In genomic region chr17:39244600-39245570, GRCh38 we compare ENCODE assay signal across 8 cellular contexts. TPM values are rescaled to one million over a fixed set of nuclear protein-coding genes. Genes with fewer than 3 reads are reported as not detected.
DNase-seq lines count a peak whose midpoint lies in the region; ATAC-seq, FAIRE-seq and TF ChIP-seq lines count a peak whose summit lies in the region.

No MANE protein-coding gene starts in this region.

- DNase-seq in ACHN (peak; percentile 83), GM19239 (ENCODE audit: insufficient read length, low spot score) (peak; percentile 70), NCI-H146 treated with DMSO at 0.1 percent for 48 hours (lab: John Stamatoyannopoulos, UW; ENCODE audit: unreplicated experiment) (peak; percentile 59), SW480 (ENCODE audit: low spot score) (peak; percentile 76), heart right ventricle (peak; percentile 79 to 86), putamen (ENCODE audit: low spot score) (peak; percentile 69), aorta (peak; percentile 87 to 95)
- peak; percentile 91 for DNase-seq in activated naive CD8-positive, alpha-beta T cell treated with anti-CD3 and anti-CD28 coated beads, Interleukin-2, amount 50 U/mL, for 24 hours

- H3K36me3 Mint-ChIP-seq in activated naive CD8-positive, alpha-beta T cell treated with anti-CD3 and anti-CD28 coated beads, Interleukin-2, amount 50 U/mL, for 24 hours (ENCODE audit: low read depth): no peaks in the 10 kb centered on the region

- no peak overlapping the region for H3K4me3 Mint-ChIP-seq in activated naive CD8-positive, alpha-beta T cell treated with anti-CD3 and anti-CD28 coated beads, Interleukin-2, amount 50 U/mL, for 24 hours

- intact Hi-C loops in heart right ventricle (cut with DNase I) (loop anchor here in 9 of 10 donors (1.0 to 10.0 kb wide), 8 partner anchors 36 to 270 kb away; partner anchors contain the start of gene ARL5C (in 2 of the 9)), aorta (cut with DNase I) (loop anchor here (2.0 kb wide), 1 partner anchor 38 kb away; no protein-coding TSS in a partner anchor)

- peaks cover 0 to 5% (median under 1%) of the 10 kb centered on the region in 7 donors for H3K27me3 ChIP-seq in heart right ventricle
- H3K27me3 ChIP-seq in aorta (ENCODE audit: control insufficient read depth in 1 of 2, insufficient read depth in 2 of 2, low read length in 1 of 2): no peaks in the 10 kb centered on the region

- peak; percentile 91 to 97 (median 95) for TF ChIP-seq CTCF in heart right ventricle (IDR thresholded peaks at IDR 0.05)

- H3K27ac Mint-ChIP-seq in activated naive CD8-positive, alpha-beta T cell treated with anti-CD3 and anti-CD28 coated beads, Interleukin-2, amount 50 U/mL, for 24 hours: no peak overlapping the region

- peak; percentile 89 for ATAC-seq in activated naive CD8-positive, alpha-beta T cell treated with anti-CD3 and anti-CD28 coated beads, Interleukin-2, amount 50 U/mL, for 24 hours
- ATAC-seq in heart right ventricle (peak; percentile 86 to 95 (median 89)), aorta (ENCODE audit: low FRiP score) (peak; percentile 92)

- H3K4me1 ChIP-seq in heart right ventricle: peaks cover 0 to 17% (median 5%) of the 10 kb centered on the region in 9 donors
- no peaks in the 10 kb centered on the region for H3K4me1 ChIP-seq in aorta (ENCODE audit: control insufficient read depth in 1 of 2, insufficient read depth in 2 of 2, low read length in 2 of 2)

- in situ Hi-C loops in ACHN (cut with HindIII; ENCODE audit: low pct_ligation_motif_present, low pct_unique_long_range_greater_than_20kb, low sequenced_read_pairs): no loop called here

- H3K4me1 Mint-ChIP-seq in activated naive CD8-positive, alpha-beta T cell treated with anti-CD3 and anti-CD28 coated beads, Interleukin-2, amount 50 U/mL, for 24 hours: peaks cover 13% of the 10 kb centered on the region

- peaks cover 2% of the 10 kb centered on the region for H3K27me3 Mint-ChIP-seq in activated naive CD8-positive, alpha-beta T cell treated with anti-CD3 and anti-CD28 coated beads, Interleukin-2, amount 50 U/mL, for 24 hours

- H3K27ac ChIP-seq in heart right ventricle (no peak overlapping the region), aorta (ENCODE audit: low read depth in 1 of 2, low read length in 2 of 2) (no peak overlapping the region)

- H3K9me3 Mint-ChIP-seq in activated naive CD8-positive, alpha-beta T cell treated with anti-CD3 and anti-CD28 coated beads, Interleukin-2, amount 50 U/mL, for 24 hours: no peaks in the 10 kb centered on the region

- no peaks in the 10 kb centered on the region for H3K9me3 ChIP-seq in heart right ventricle
- no peaks in the 10 kb centered on the region for H3K9me3 ChIP-seq in aorta (ENCODE audit: control insufficient read depth, low read length)

- WGBS in heart right ventricle, 2 donors: 37 to 44% methylated on average over 6 of the region's 6 CpGs
- WGBS in aorta, 2 donors: 32 to 38% methylated on average over 6 of the region's 6 CpGs

- FAIRE-seq in GM19239 (lab: Jason Lieb, UNC): peak; percentile 90

- H3K4me3 ChIP-seq in heart right ventricle: no peak overlapping the region
- H3K4me3 ChIP-seq in aorta (ENCODE audit: low read length in 2 of 2): no peak overlapping the region

- H3K36me3 ChIP-seq in heart right ventricle (no peaks in the 10 kb centered on the region), aorta (ENCODE audit: control insufficient read depth in 1 of 2, insufficient read depth in 2 of 2, low read length in 1 of 2) (no peaks in the 10 kb centered on the region)

RNA-seq across cellular contexts. Expression of gene STAC2, which starts 19.1 kb away (rescaled TPM):
- 1 to 10 TPM in 3 of 10 donors, under 1 TPM in 6, not detected in 1; 0.09 to 2.0 (median 0.37) TPM for total RNA-seq in heart right ventricle
- 1 to 10 TPM in 1 of 2 donors, under 1 TPM in 1; 0.51 to 4.9 TPM for polyA plus RNA-seq in heart right ventricle
- 10 to 100 TPM; 29.2 to 53.3 TPM for total RNA-seq in aorta
- 1 to 10 TPM; 2.0 to 4.7 TPM for polyA plus RNA-seq in aorta

RNA-seq across cellular contexts. Expression of gene RPL19, which starts 44.8 kb away (rescaled TPM):
- total RNA-seq in heart right ventricle (1,000 to 10,000 TPM in 3 of 10 donors, 100 to 1,000 TPM in 7; 907 to 1,150 (median 965) TPM), aorta (1,000 to 10,000 TPM; 1,206 to 1,264 TPM)
- polyA plus RNA-seq in heart right ventricle (1,000 to 10,000 TPM; 1,654 to 3,029 TPM), aorta (1,000 to 10,000 TPM; 2,950 to 3,759 TPM)

RNA-seq across cellular contexts. Expression of gene CACNB1, which starts 47.4 kb away (rescaled TPM):
- total RNA-seq in heart right ventricle (1 to 10 TPM; 3.3 to 7.9 (median 4.6) TPM), aorta (10 to 100 TPM; 29.6 to 31.6 TPM)
- polyA plus RNA-seq in heart right ventricle (10 to 100 TPM in 1 of 2 donors, 1 to 10 TPM in 1; 6.8 to 11.5 TPM), aorta (10 to 100 TPM in 1 of 2 donors, 1 to 10 TPM in 1; 1.9 to 50.6 TPM)

Comparison
In these comparisons a context has a peak if more than half of its experiments do, and no peak if none do; other contexts are left out.
1. RNA of gene STAC2, which starts 19.1 kb away (total RNA-seq): 29.2 to 53.3 TPM in aorta; 0.09 to 2.0 TPM in heart right ventricle; every median in the first group is over 10 times any median in the second.
2. Peak in every context shown above with its lines, with median percentiles within 50 percentile points of each other: DNase-seq and ATAC-seq.